In the genomic region with DNA sequence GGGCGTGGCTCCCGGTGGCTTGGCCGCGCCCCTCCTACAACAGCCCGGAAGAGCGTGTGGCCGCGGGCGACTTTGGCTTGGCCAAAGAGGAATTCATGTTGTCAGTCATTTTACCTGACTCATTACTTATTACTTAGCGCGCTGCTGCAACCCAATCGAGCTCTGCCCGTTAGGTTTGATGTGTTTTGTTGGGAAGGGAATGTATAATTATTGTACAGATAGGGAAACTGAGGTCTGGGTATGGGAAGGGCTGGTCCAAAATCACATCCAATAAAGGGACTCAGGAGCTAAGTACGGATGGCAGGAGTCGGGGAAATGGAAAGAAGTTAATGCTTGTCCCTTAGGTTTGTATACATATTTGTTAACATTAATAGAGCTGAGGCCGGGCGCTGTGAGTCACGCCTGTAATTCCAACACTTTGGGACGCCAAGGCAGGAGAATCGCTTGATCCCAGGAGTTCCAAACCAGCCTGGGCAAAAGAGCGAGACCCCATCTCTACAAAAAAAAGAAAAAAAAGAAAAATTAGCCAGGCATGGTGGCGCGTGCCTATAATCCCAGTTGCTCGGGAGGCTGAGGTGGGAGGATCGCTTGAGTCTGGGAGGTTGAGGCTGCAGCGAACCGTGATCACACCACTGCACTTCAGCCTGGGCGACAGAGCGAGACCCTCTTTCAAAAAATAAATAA, we compare ENCODE assay signal across 8 cellular contexts. TPM values are rescaled to one million over a fixed set of nuclear protein-coding genes. Genes with fewer than 3 reads are reported as not detected.
A peak's percentile ranks its signal among the peaks of the same experiment; 100 is the strongest.
DNase-seq lines count a peak whose midpoint lies in the region; TF ChIP-seq lines count a peak whose summit lies in the region.

No MANE protein-coding gene starts in this region.

- H3K9me3 Mint-ChIP-seq in activated CD4-positive, alpha-beta T cell treated with anti-CD3 and anti-CD28 coated beads, Interleukin-2, amount 10 ng/mL, durations not matched to agents 24 days and 14 days: peaks cover 3% of the 10 kb centered on the region

- no peaks in the 10 kb centered on the region for H3K9me3 ChIP-seq in mononuclear cell (ENCODE audit: low read depth, low read length)

- H3K27ac Mint-ChIP-seq in activated CD4-positive, alpha-beta T cell treated with anti-CD3 and anti-CD28 coated beads, Interleukin-2, amount 10 ng/mL, durations not matched to agents 24 days and 14 days: peak overlapping the region; percentile 99

- no peak for TF ChIP-seq CTCF in cardiac fibroblast (IDR thresholded peaks at IDR 0.05; ENCODE audit: low read depth, low read length)

- peaks cover 45% of the 10 kb centered on the region for H3K4me1 ChIP-seq in mononuclear cell (ENCODE audit: insufficient read depth, low read length)

- no peaks in the 10 kb centered on the region for H3K27me3 ChIP-seq in mononuclear cell (ENCODE audit: insufficient read depth, low read length)

- H3K4me1 Mint-ChIP-seq in activated CD4-positive, alpha-beta T cell treated with anti-CD3 and anti-CD28 coated beads, Interleukin-2, amount 10 ng/mL, durations not matched to agents 24 days and 14 days: peaks cover 14% of the 10 kb centered on the region

- peaks cover 2% of the 10 kb centered on the region for H3K27me3 Mint-ChIP-seq in activated CD4-positive, alpha-beta T cell treated with anti-CD3 and anti-CD28 coated beads, Interleukin-2, amount 10 ng/mL, durations not matched to agents 24 days and 14 days

- intact Hi-C loops in activated CD4-positive, alpha-beta T cell treated with anti-CD3 and anti-CD28 coated beads, Interleukin-2, amount 10 ng/mL, durations not matched to agents 24 days and 14 days (cut with micrococcal nuclease): loop anchor here (1.0 to 5.0 kb wide), 5 partner anchors 35 to 118 kb away; partner anchors contain the start of genes ACOT8, MMP9 and ZSWIM3

- H3K36me3 Mint-ChIP-seq in activated CD4-positive, alpha-beta T cell treated with anti-CD3 and anti-CD28 coated beads, Interleukin-2, amount 10 ng/mL, durations not matched to agents 24 days and 14 days (ENCODE audit: low read depth): peaks cover 11% of the 10 kb centered on the region

- peak overlapping the region; percentile 93 for H3K4me3 Mint-ChIP-seq in activated CD4-positive, alpha-beta T cell treated with anti-CD3 and anti-CD28 coated beads, Interleukin-2, amount 10 ng/mL, durations not matched to agents 24 days and 14 days

- peak overlapping the region; percentile 51 to 93 for H3K4me3 ChIP-seq in cardiac fibroblast (replicated peaks in 1 of 2; ENCODE audit: low read depth in 2 of 2, low read length in 2 of 2)
- peak overlapping the region; percentile 97 for H3K4me3 ChIP-seq in mononuclear cell (ENCODE audit: low read length)

- DNase-seq in activated CD4-positive, alpha-beta T cell treated with anti-CD3 and anti-CD28 coated beads, Interleukin-2, amount 10 ng/mL, durations not matched to agents 24 days and 14 days: no peak
- no peak for DNase-seq in activated CD4-positive, alpha-beta T cell treated with anti-CD3 and anti-CD28 coated beads for 4 hours
- DNase-seq in NOMO-1 treated with DMSO at 0.1 percent for 48 hours (lab: John Stamatoyannopoulos, UW; ENCODE audit: unreplicated experiment): peak; percentile 95
- DNase-seq in cardiac fibroblast (ENCODE audit: low read depth in 2 of 2): no peak
- DNase-seq in NCI-H1105 (lab: John Stamatoyannopoulos, UW): no peak
- DNase-seq in NAMALWA (ENCODE audit: low spot score): no peak
- no peak for DNase-seq in kidney tubule cell (ENCODE audit: low spot score)

RNA-seq across cellular contexts. Expression of gene ZNF335, which starts 0.6 kb away (rescaled TPM):
- 37.5 and 39.5 TPM in 2 replicates for total RNA-seq in activated CD4-positive, alpha-beta T cell treated with anti-CD3 and anti-CD28 coated beads, Interleukin-2, amount 10 ng/mL, durations not matched to agents 24 days and 14 days
- total RNA-seq in mononuclear cell: 49.4 TPM

RNA-seq across cellular contexts. Expression of gene MMP9, which starts 36.1 kb away (rescaled TPM):
- total RNA-seq in activated CD4-positive, alpha-beta T cell treated with anti-CD3 and anti-CD28 coated beads, Interleukin-2, amount 10 ng/mL, durations not matched to agents 24 days and 14 days: 0.19 and 0.28 TPM in 2 replicates
- total RNA-seq in mononuclear cell: 3.0 TPM

RNA-seq across cellular contexts. Expression of gene PCIF1, which starts 38.2 kb away (rescaled TPM):
- 26.1 and 27.8 TPM in 2 replicates for total RNA-seq in activated CD4-positive, alpha-beta T cell treated with anti-CD3 and anti-CD28 coated beads, Interleukin-2, amount 10 ng/mL, durations not matched to agents 24 days and 14 days
- 48.0 TPM for total RNA-seq in mononuclear cell

RNA-seq across cellular contexts. Expression of gene SLC12A5, which starts 56.4 kb away (rescaled TPM):
- not detected in 2 replicates for total RNA-seq in activated CD4-positive, alpha-beta T cell treated with anti-CD3 and anti-CD28 coated beads, Interleukin-2, amount 10 ng/mL, durations not matched to agents 24 days and 14 days
- total RNA-seq in mononuclear cell: 0.10 TPM
